Comparison of ENCODE assay signal across 10 cellular contexts in the genomic region with DNA sequence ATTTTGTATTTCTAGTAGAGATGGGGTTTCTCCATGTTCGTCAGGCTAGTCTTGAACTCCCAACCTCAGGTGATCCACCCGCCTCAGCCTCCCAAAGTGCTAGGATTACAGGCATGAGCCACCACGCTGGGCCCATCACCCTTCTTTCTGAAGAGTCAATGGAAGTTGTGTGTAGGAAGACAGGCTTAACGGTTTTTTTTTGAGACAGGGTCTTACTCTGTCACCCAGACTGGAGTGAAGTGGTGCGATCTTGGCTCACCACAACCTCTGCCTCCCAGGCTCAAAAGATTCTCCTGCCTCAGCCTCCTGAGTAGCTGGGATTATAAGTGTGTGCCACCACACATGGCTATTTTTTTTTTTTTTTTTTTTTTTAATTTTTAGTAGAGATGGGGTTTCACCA. TPM values are rescaled to one million over a fixed set of nuclear protein-coding genes. Genes with fewer than 3 reads are reported as not detected.
DNase-seq lines count a peak whose midpoint lies in the region; ATAC-seq and TF ChIP-seq lines count a peak whose summit lies in the region.
"Not testable (repeated sequence)": the region's sequence is repeated elsewhere in the genome, so short reads cannot be mapped to it uniquely, and the experiment has no call there.
"Had no signal": no experiment of that assay in that cellular context is flagged by ENCODE, and none has a peak within 500 bp of the region (broad histone marks: within the 10 kb centered on the region; RNA-seq: fewer than 3 reads in every experiment).

No MANE protein-coding gene starts in this region.

- not testable (repeated sequence) for H3K9me2 ChIP-seq in GM23338 (ENCODE audit: insufficient read depth)

- WGBS in spleen, 5 donors: 81 to 92% (median 83%) methylated on average over 5 of the region's 5 CpGs

- DNase-seq in GM23338 (ENCODE audit: low spot score); SJSA1 (ENCODE audit: low read depth in 1 of 2, low spot score in 2 of 2); right atrium auricular region (ENCODE audit: low spot score); naive B cell; spleen: not testable (repeated sequence)

- peaks cover 44% of the 10 kb centered on the region for H3K27me3 Mint-ChIP-seq in GM23338 (ENCODE audit: insufficient read depth, low read depth, poor library complexity)
- H3K27me3 Mint-ChIP-seq in activated naive CD4-positive, alpha-beta T cell treated with anti-CD3 and anti-CD28 coated beads, Interleukin-2, amount 50 U/mL, for 24 hours: not testable (repeated sequence)
- H3K27me3 Mint-ChIP-seq in dendritic cell treated with granulocyte-macrophage colony-stimulating factor and Interleukin-4, amounts not matched to agents 40 ng/mL and 50 ng/mL, for 4 days: peaks cover 11% of the 10 kb centered on the region
- H3K27me3 Mint-ChIP-seq in naive B cell: peaks cover 41 to 74% (median 71%) of the 10 kb centered on the region in 3 donors

- not testable (repeated sequence) for H3K36me3 ChIP-seq in GM23338 (ENCODE audit: insufficient read depth); right atrium auricular region; spleen
- H3K36me3 ChIP-seq in SJSA1: peaks cover 58% of the 10 kb centered on the region

- H3K36me3 Mint-ChIP-seq in GM23338 (ENCODE audit: low read depth); activated naive CD4-positive, alpha-beta T cell treated with anti-CD3 and anti-CD28 coated beads, Interleukin-2, amount 50 U/mL, for 24 hours; naive B cell: not testable (repeated sequence)
- H3K36me3 Mint-ChIP-seq in dendritic cell treated with granulocyte-macrophage colony-stimulating factor and Interleukin-4, amounts not matched to agents 40 ng/mL and 50 ng/mL, for 4 days (ENCODE audit: low read depth): peaks cover 67% of the 10 kb centered on the region

- not testable (repeated sequence) for H3K27ac Mint-ChIP-seq in GM23338; activated naive CD4-positive, alpha-beta T cell treated with anti-CD3 and anti-CD28 coated beads, Interleukin-2, amount 50 U/mL, for 24 hours
- H3K27ac Mint-ChIP-seq in dendritic cell treated with granulocyte-macrophage colony-stimulating factor and Interleukin-4, amounts not matched to agents 40 ng/mL and 50 ng/mL, for 4 days: peak overlapping the region; percentile 98
- H3K27ac Mint-ChIP-seq in naive B cell: peak overlapping the region in 1 of 6 donors; percentile 92

- intact Hi-C loops in dendritic cell treated with granulocyte-macrophage colony-stimulating factor and Interleukin-4, amounts not matched to agents 40 ng/mL and 50 ng/mL, for 4 days (cut with micrococcal nuclease); spleen (cut with DNase I; ENCODE audit: low total_unique reads): not testable (repeated sequence)

- 0 out of 2 replicates have a peak, but pooled peaks cover 16% of the 10 kb centered on the region for H3F3A ChIP-seq in GM23338 (replicated peaks; ENCODE audit: low read depth)

- not testable (repeated sequence) for H3K9me3 ChIP-seq in SJSA1 (replicated peaks); right atrium auricular region; spleen

- H3K4me1 ChIP-seq in GM23338 (ENCODE audit: insufficient read depth): peaks cover 25% of the 10 kb centered on the region
- peaks cover 71% of the 10 kb centered on the region for H3K4me1 ChIP-seq in SJSA1 (replicated peaks)
- peaks cover 0 to 81% of the 10 kb centered on the region in 2 donors for H3K4me1 ChIP-seq in right atrium auricular region
- H3K4me1 ChIP-seq in spleen: peaks cover 33 to 89% (median 69%) of the 10 kb centered on the region in 6 donors

- H3K79me2 ChIP-seq in GM23338 (replicated peaks; ENCODE audit: insufficient read depth): peaks cover 29% of the 10 kb centered on the region

- H3K9me3 Mint-ChIP-seq in GM23338; activated naive CD4-positive, alpha-beta T cell treated with anti-CD3 and anti-CD28 coated beads, Interleukin-2, amount 50 U/mL, for 24 hours; dendritic cell treated with granulocyte-macrophage colony-stimulating factor and Interleukin-4, amounts not matched to agents 40 ng/mL and 50 ng/mL, for 4 days; naive B cell: not testable (repeated sequence)

- not testable (repeated sequence) for H2AFZ ChIP-seq in GM23338

- not testable (repeated sequence) for TF ChIP-seq CTCF in GM23338 (conservative IDR thresholded peaks at IDR 0.05; ENCODE audit: low read depth in 2 of 2); right atrium auricular region (IDR thresholded peaks at IDR 0.05); spleen (IDR thresholded peaks at IDR 0.05 in 8 of 11, conservative IDR thresholded peaks at IDR 0.05 in 3 of 11)

- H4K20me1 ChIP-seq in GM23338 (replicated peaks; ENCODE audit: insufficient read depth): not testable (repeated sequence)

- H3K4me1 Mint-ChIP-seq in GM23338 (peaks cover 47% of the 10 kb centered on the region), naive B cell (peaks cover 18 to 30% (median 20%) of the 10 kb centered on the region in 3 donors)
- H3K4me1 Mint-ChIP-seq in activated naive CD4-positive, alpha-beta T cell treated with anti-CD3 and anti-CD28 coated beads, Interleukin-2, amount 50 U/mL, for 24 hours: peaks cover 37% of the 10 kb centered on the region
- peaks cover 78% of the 10 kb centered on the region for H3K4me1 Mint-ChIP-seq in dendritic cell treated with granulocyte-macrophage colony-stimulating factor and Interleukin-4, amounts not matched to agents 40 ng/mL and 50 ng/mL, for 4 days (ENCODE audit: low read depth)

- H3K27me3 ChIP-seq in GM23338 (ENCODE audit: insufficient read depth): peaks cover 12% of the 10 kb centered on the region; the same call in 1 of the 2 replicates
- H3K27me3 ChIP-seq in SJSA1 (replicated peaks); right atrium auricular region: not testable (repeated sequence)
- H3K27me3 ChIP-seq in spleen (replicated peaks in 1 of 7): peaks cover 0 to 67% (median 6%) of the 10 kb centered on the region in 7 donors

- not testable (repeated sequence) for H3K4me3 ChIP-seq in GM23338
- H3K4me3 ChIP-seq in SJSA1 (peak overlapping the region; percentile 95), right atrium auricular region (peak overlapping the region; percentile 89 to 97), spleen (peak overlapping the region; percentile 58 to 97 (median 82))

- H3K4me3 Mint-ChIP-seq in GM23338: peak overlapping the region; percentile 90; the same call in 1 of the 3 replicates
- peak overlapping the region; percentile 95 for H3K4me3 Mint-ChIP-seq in activated naive CD4-positive, alpha-beta T cell treated with anti-CD3 and anti-CD28 coated beads, Interleukin-2, amount 50 U/mL, for 24 hours
- peak overlapping the region; percentile 95 for H3K4me3 Mint-ChIP-seq in dendritic cell treated with granulocyte-macrophage colony-stimulating factor and Interleukin-4, amounts not matched to agents 40 ng/mL and 50 ng/mL, for 4 days
- H3K4me3 Mint-ChIP-seq in naive B cell: peak overlapping the region in 6 of 8 donors; percentile 20 to 88 (median 75)

- not testable (repeated sequence) for TF ChIP-seq POLR2A in spleen (IDR thresholded peaks at IDR 0.05)

- peak overlapping the region; percentile 99; the same call in 1 of the 2 replicates for H3K4me2 ChIP-seq in GM23338

- H3K27ac ChIP-seq in GM23338 (ENCODE audit: low read depth): not testable (repeated sequence)
- peak overlapping the region; percentile 92 for H3K27ac ChIP-seq in SJSA1
- peak overlapping the region; percentile 97 to 100 for H3K27ac ChIP-seq in right atrium auricular region
- H3K27ac ChIP-seq in spleen: peak overlapping the region in 5 of 8 donors; percentile 83 to 92 (median 87)

- not testable (repeated sequence) for ATAC-seq in GM23338; naive B cell (ENCODE audit: low read depth in 2 of 2)

RNA-seq across cellular contexts. Expression of a gene that starts 2.2 kb away (rescaled TPM):
- 56.3 and 68.9 TPM in 2 replicates for total RNA-seq in GM23338 (2014; rRNA removed; shearing (Covaris generic))
- polyA plus RNA-seq in GM23338 (2016; fragmentation: Nextera tagmentation; extraction: Ambion mirVana): 35.5 and 38.9 TPM in 2 replicates
- total RNA-seq in SJSA1 (2014; rRNA removed; shearing (Covaris generic)): 944 and 992 TPM in 2 replicates
- total RNA-seq in right atrium auricular region: 100 to 1,000 TPM; 258 to 273 TPM
- polyA plus RNA-seq in naive B cell (ENCODE audit: low read depth in 6 of 6): 1 to 10 TPM in 4 of 6 donors, under 1 TPM in 2; 0.33 to 3.0 (median 1.4) TPM
- total RNA-seq in spleen: 100 to 1,000 TPM in 6 of 7 donors, 10 to 100 TPM in 1; 95.1 to 279 (median 124) TPM
- 10 to 100 TPM; 33.9 to 61.1 (median 39.4) TPM for polyA plus RNA-seq in spleen

RNA-seq across cellular contexts. Expression of a gene that starts 34.5 kb away (rescaled TPM):
- 31.5 and 38.1 TPM in 2 replicates for total RNA-seq in GM23338 (2014; rRNA removed; shearing (Covaris generic))
- 18.5 and 19.7 TPM in 2 replicates for polyA plus RNA-seq in GM23338 (2016; fragmentation: Nextera tagmentation; extraction: Ambion mirVana)
- 0.13 and 1.1 TPM in 2 replicates for total RNA-seq in SJSA1 (2014; rRNA removed; shearing (Covaris generic))
- under 1 TPM; 0.15 to 0.47 TPM for total RNA-seq in right atrium auricular region
- under 1 TPM in 2 of 6 donors, not detected in 4; 0.05 to 0.13 TPM for polyA plus RNA-seq in naive B cell (ENCODE audit: low read depth in 6 of 6)
- total RNA-seq in spleen: under 1 TPM; 0.26 to 0.76 (median 0.38) TPM
- polyA plus RNA-seq in spleen: under 1 TPM; 0.11 to 0.17 (median 0.16) TPM

RNA-seq across cellular contexts. Expression of a gene that starts 36.7 kb away (rescaled TPM):
- total RNA-seq in GM23338 (2014; rRNA removed; shearing (Covaris generic)): 17.0 and 20.2 TPM in 2 replicates
- polyA plus RNA-seq in GM23338 (2016; fragmentation: Nextera tagmentation; extraction: Ambion mirVana): 5.5 and 5.6 TPM in 2 replicates
- total RNA-seq in SJSA1 (2014; rRNA removed; shearing (Covaris generic)): 0.16 and 1.8 TPM in 2 replicates
- total RNA-seq in right atrium auricular region: 1 to 10 TPM; 2.0 to 4.2 TPM
- 10 to 100 TPM; 23.3 to 37.3 (median 29.5) TPM for polyA plus RNA-seq in naive B cell (ENCODE audit: low read depth in 6 of 6)
- total RNA-seq in spleen: 10 to 100 TPM; 21.1 to 65.9 (median 37.7) TPM
- 1 to 10 TPM; 7.1 to 9.3 (median 9.1) TPM for polyA plus RNA-seq in spleen

RNA-seq across cellular contexts. Expression of a gene that starts 55.8 kb away (rescaled TPM):
- 21.3 and 30.0 TPM in 2 replicates for total RNA-seq in GM23338 (2014; rRNA removed; shearing (Covaris generic))
- 42.7 and 47.3 TPM in 2 replicates for polyA plus RNA-seq in GM23338 (2016; fragmentation: Nextera tagmentation; extraction: Ambion mirVana)
- not detected in 2 replicates for total RNA-seq in SJSA1 (2014; rRNA removed; shearing (Covaris generic))
- total RNA-seq in right atrium auricular region: under 1 TPM in 1 of 2 donors, not detected in 1; 0.98 TPM
- polyA plus RNA-seq in naive B cell (ENCODE audit: low read depth in 6 of 6): not detected
- under 1 TPM in 2 of 7 donors, not detected in 5; 0.50 to 0.70 TPM for total RNA-seq in spleen
- polyA plus RNA-seq in spleen: under 1 TPM; 0.28 to 0.61 (median 0.45) TPM
- total RNA-seq: cardiac septum, occipital lobe, SK-MEL-5 had no signal

Comparison
In these comparisons a context has a peak if more than half of its experiments do, and no peak if none do; other contexts are left out.
1. RNA of a gene that starts 34.5 kb away (total RNA-seq): 31.5 to 38.1 TPM in GM23338; 0.13 to 1.1 TPM in SJSA1, 0.15 to 0.47 TPM in right atrium auricular region and 0.26 to 0.76 TPM in spleen; every median in the first group is over 10 times any median in the second.
2. Peak in every context shown above with its lines, with median percentiles within 50 percentile points of each other: H3K4me3 Mint-ChIP-seq.